ENCODE assay signal across 10 cellular contexts in the genomic region with DNA sequence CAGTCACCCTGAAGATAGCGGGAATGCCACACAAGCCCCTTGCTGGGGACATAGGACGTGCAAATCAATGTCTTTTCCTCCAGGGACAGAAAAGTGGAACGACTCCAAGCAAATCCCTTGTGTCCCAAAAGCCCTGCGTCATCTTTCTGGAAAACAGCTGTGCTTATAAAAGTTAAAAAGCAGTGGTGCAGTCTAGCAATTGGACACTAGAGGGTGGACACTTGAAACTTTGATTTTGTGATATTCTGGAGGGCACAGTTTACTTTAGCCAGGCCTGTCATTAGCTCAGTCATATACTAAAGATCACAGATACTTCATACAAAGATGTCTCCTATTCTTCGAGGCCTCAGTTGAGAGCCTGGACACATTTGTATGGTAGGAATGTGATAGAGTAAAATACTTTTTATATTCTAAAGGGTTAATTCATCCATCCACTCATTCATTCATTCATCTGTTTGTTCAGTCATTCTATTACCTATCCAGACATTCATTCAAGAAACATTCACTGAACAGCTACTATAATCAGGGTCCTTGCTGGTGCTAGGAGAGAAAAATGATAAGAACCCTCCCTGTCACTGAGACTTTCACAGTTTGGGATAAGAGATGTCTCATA.
A peak's percentile ranks its signal among the peaks of the same experiment; 100 is the strongest.
DNase-seq lines count a peak whose midpoint lies in the region; ATAC-seq and TF ChIP-seq lines count a peak whose summit lies in the region.
"Had no signal": no experiment of that assay in that cellular context is flagged by ENCODE, and none has a peak within 500 bp of the region (broad histone marks: within the 10 kb centered on the region; RNA-seq: fewer than 3 reads in every experiment).

No MANE protein-coding gene starts in this region.

- POLR2A ChIA-PET in activated CD4-positive, alpha-beta memory T cell treated with anti-CD3 and anti-CD28 coated beads, Interleukin-2, amount 10 ng/mL, durations not matched to agents 7 days and 5 days (lab: Charles Lee): no interaction called here
- POLR2A ChIA-PET in T-cell (lab: Charles Lee): no interaction called here

- H3K4me1 Mint-ChIP-seq in type B pancreatic cell (ENCODE audit: unreplicated experiment) (no peaks in the 10 kb centered on the region), T-cell (no peaks in the 10 kb centered on the region)
- H3K4me1 Mint-ChIP-seq in activated CD4-positive, alpha-beta memory T cell treated with anti-CD3 and anti-CD28 coated beads, Interleukin-2, amount 10 ng/mL, durations not matched to agents 7 days and 5 days: no peaks in the 10 kb centered on the region

- H3K27ac Mint-ChIP-seq in type B pancreatic cell: no peak overlapping the region
- no peak overlapping the region for H3K27ac Mint-ChIP-seq in activated CD4-positive, alpha-beta memory T cell treated with anti-CD3 and anti-CD28 coated beads, Interleukin-2, amount 10 ng/mL, durations not matched to agents 7 days and 5 days
- H3K27ac Mint-ChIP-seq in T-cell: no peak overlapping the region

- H3K9me3 ChIP-seq in right cardiac atrium (ENCODE audit: control insufficient read depth, low read length): no peaks in the 10 kb centered on the region

- H3K27ac ChIP-seq in right cardiac atrium (ENCODE audit: low read length): no peak overlapping the region

- WGBS in right cardiac atrium: 52% methylated on average over 5 of the region's 5 CpGs

- H3K9me3 Mint-ChIP-seq in type B pancreatic cell (peaks cover 11% of the 10 kb centered on the region), T-cell (peaks cover 5 to 13% (median 6%) of the 10 kb centered on the region in 3 donors)
- no peaks in the 10 kb centered on the region for H3K9me3 Mint-ChIP-seq in activated CD4-positive, alpha-beta memory T cell treated with anti-CD3 and anti-CD28 coated beads, Interleukin-2, amount 10 ng/mL, durations not matched to agents 7 days and 5 days

- DNase-seq in Right ventricle myocardium superior (no peak), right cardiac atrium (no peak), RKO (ENCODE audit: low spot score) (peak; percentile 55), fibroblast of peridontal ligament (ENCODE audit: extremely low read depth) (peak; percentile 20), type B pancreatic cell (ENCODE audit: extremely low spot score, unreplicated experiment) (no peak), T-cell (no peak), pons (ENCODE audit: low spot score) (no peak)
- DNase-seq in activated CD4-positive, alpha-beta memory T cell treated with anti-CD3 and anti-CD28 coated beads, Interleukin-2, amount 10 ng/mL, durations not matched to agents 7 days and 5 days: no peak
- DNase-seq: C1 segment of cervical spinal cord, NCI-H774 had no signal

- CTCF ChIA-PET in activated CD4-positive, alpha-beta memory T cell treated with anti-CD3 and anti-CD28 coated beads, Interleukin-2, amount 10 ng/mL, durations not matched to agents 7 days and 5 days (lab: Charles Lee): no interaction called here
- CTCF ChIA-PET in T-cell (lab: Charles Lee): no interaction called here

- H3K4me1 ChIP-seq in right cardiac atrium (ENCODE audit: control insufficient read depth, insufficient read depth, low read length): no peaks in the 10 kb centered on the region

- intact Hi-C loops in Right ventricle myocardium superior (cut with DNase I) (no loop called here), right cardiac atrium (cut with DNase I) (no loop called here)

- H3K4me3 Mint-ChIP-seq in type B pancreatic cell (no peak overlapping the region), T-cell (no peak overlapping the region)
- H3K4me3 Mint-ChIP-seq in activated CD4-positive, alpha-beta memory T cell treated with anti-CD3 and anti-CD28 coated beads, Interleukin-2, amount 10 ng/mL, durations not matched to agents 7 days and 5 days: no peak overlapping the region

- H3K36me3 Mint-ChIP-seq in type B pancreatic cell (no peaks in the 10 kb centered on the region), T-cell (peaks cover 4% of the 10 kb centered on the region)
- no peaks in the 10 kb centered on the region for H3K36me3 Mint-ChIP-seq in activated CD4-positive, alpha-beta memory T cell treated with anti-CD3 and anti-CD28 coated beads, Interleukin-2, amount 10 ng/mL, durations not matched to agents 7 days and 5 days (ENCODE audit: low read depth)

- ATAC-seq in Right ventricle myocardium superior (ENCODE audit: poor library complexity): peak; percentile 20
- ATAC-seq in right cardiac atrium: no peak
- no peak for ATAC-seq in T-cell (replicated peaks in 1 of 4)

- no peak overlapping the region for H3K4me3 ChIP-seq in right cardiac atrium (ENCODE audit: low read length)

- H3K27me3 Mint-ChIP-seq in type B pancreatic cell (peaks cover 30% of the 10 kb centered on the region), T-cell (peaks cover 42 to 50% of the 10 kb centered on the region in 2 donors)
- peaks cover 28% of the 10 kb centered on the region for H3K27me3 Mint-ChIP-seq in activated CD4-positive, alpha-beta memory T cell treated with anti-CD3 and anti-CD28 coated beads, Interleukin-2, amount 10 ng/mL, durations not matched to agents 7 days and 5 days

- peaks cover 2% of the 10 kb centered on the region for H3K27me3 ChIP-seq in right cardiac atrium (ENCODE audit: control insufficient read depth, insufficient read depth)

- peak; percentile 72 for TF ChIP-seq CTCF in type B pancreatic cell (conservative IDR thresholded peaks at IDR 0.05)

Comparison
In these comparisons a context has a peak if more than half of its experiments do, and no peak if none do; other contexts are left out.
1. DNase-seq: peak in RKO (single experiment) and fibroblast of peridontal ligament (single experiment); none in Right ventricle myocardium superior (single experiment), right cardiac atrium (0 of 3), type B pancreatic cell (single experiment), activated CD4-positive, alpha-beta memory T cell treated with anti-CD3 and anti-CD28 coated beads, Interleukin-2, amount 10 ng/mL, durations not matched to agents 7 days and 5 days (single experiment), T-cell (0 of 34) and pons (single experiment).